In the genomic region with DNA sequence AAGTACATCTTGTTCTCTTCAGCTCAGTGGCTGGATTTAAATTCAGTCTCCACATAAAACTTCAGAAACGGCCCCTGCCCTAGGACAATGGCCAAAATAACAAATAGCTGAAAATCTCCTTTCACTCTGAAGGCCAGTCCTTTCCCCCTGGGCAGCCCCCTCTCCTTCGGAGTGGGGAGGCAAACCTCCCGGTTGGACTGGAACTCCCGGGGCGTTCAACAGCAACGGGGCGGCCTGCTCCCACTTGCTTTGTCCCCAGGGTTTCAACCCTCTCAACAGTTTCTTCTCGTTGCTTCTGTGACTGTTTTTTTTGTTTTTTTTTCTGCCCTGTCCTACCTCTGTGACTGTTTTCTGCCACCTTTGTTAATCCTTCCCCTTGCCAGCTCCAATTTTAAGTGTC, we compare ENCODE assay signal across 12 cellular contexts.
DNase-seq lines count a peak whose midpoint lies in the region; ATAC-seq and FAIRE-seq lines count a peak whose summit lies in the region.
"Had no signal": no experiment of that assay in that cellular context is flagged by ENCODE, and none has a peak within 500 bp of the region (broad histone marks: within the 10 kb centered on the region; RNA-seq: fewer than 3 reads in every experiment).

No MANE protein-coding gene starts in this region.

- CTCF ChIA-PET in activated CD8-positive, alpha-beta memory T cell treated with anti-CD3 and anti-CD28 coated beads, Interleukin-2, amount 10 ng/mL, durations not matched to agents 7 days and 5 days (lab: Charles Lee): interaction anchor here (0.7 to 5.1 kb wide), 25 partner anchors 9 to 531 kb away, joined by 3 to 50 read pairs (median 4); a partner anchor contains a TSS

- no peaks in the 10 kb centered on the region for H3K27me3 Mint-ChIP-seq in activated CD8-positive, alpha-beta memory T cell treated with anti-CD3 and anti-CD28 coated beads, Interleukin-2, amount 10 ng/mL, durations not matched to agents 7 days and 5 days
- H3K27me3 Mint-ChIP-seq in activated T-cell treated with anti-CD3 and anti-CD28 coated beads, Interleukin-2, amount 50 U/mL, for 72 hours (ENCODE audit: low read depth): peaks cover 7% of the 10 kb centered on the region
- H3K27me3 Mint-ChIP-seq in stimulated activated memory B cell treated with anti-CD40 and anti-IgM and Interleukin-4, amounts not matched to agents 10 μg/mL and 1 μg/mL and 100 μg/mL, for 72 hours: no peaks in the 10 kb centered on the region

- H3K36me3 Mint-ChIP-seq in activated CD8-positive, alpha-beta memory T cell treated with anti-CD3 and anti-CD28 coated beads, Interleukin-2, amount 10 ng/mL, durations not matched to agents 7 days and 5 days: no peaks in the 10 kb centered on the region
- peaks cover 2 to 5% of the 10 kb centered on the region in 2 donors for H3K36me3 Mint-ChIP-seq in activated T-cell treated with anti-CD3 and anti-CD28 coated beads, Interleukin-2, amount 50 U/mL, for 72 hours (ENCODE audit: insufficient read depth in 2 of 2)
- no peaks in the 10 kb centered on the region for H3K36me3 Mint-ChIP-seq in stimulated activated memory B cell treated with anti-CD40 and anti-IgM and Interleukin-4, amounts not matched to agents 10 μg/mL and 1 μg/mL and 100 μg/mL, for 72 hours

- peak; percentile 42 for DNase-seq in activated CD8-positive, alpha-beta memory T cell treated with anti-CD3 and anti-CD28 coated beads, Interleukin-2, amount 10 ng/mL, durations not matched to agents 7 days and 5 days
- no peak for DNase-seq in activated CD8-positive, alpha-beta memory T cell treated with anti-CD3 and anti-CD28 coated beads, Interleukin-2, amount 50 U/mL, for 48 hours
- DNase-seq in activated T-cell treated with anti-CD3 and anti-CD28 coated beads, Interleukin-2, amount 50 U/mL, for 72 hours: no peak
- no peak for DNase-seq in NCI-H748 (lab: John Stamatoyannopoulos, UW; ENCODE audit: unreplicated experiment)
- DNase-seq in GM19239 (ENCODE audit: insufficient read length, low spot score): no peak
- DNase-seq in T-helper 9 cell: no peak
- DNase-seq: left lung, NCI-H1092, NCI-H69 had no signal

- peak overlapping the region; percentile 5 for H3K4me3 Mint-ChIP-seq in activated CD8-positive, alpha-beta memory T cell treated with anti-CD3 and anti-CD28 coated beads, Interleukin-2, amount 10 ng/mL, durations not matched to agents 7 days and 5 days
- H3K4me3 Mint-ChIP-seq in activated T-cell treated with anti-CD3 and anti-CD28 coated beads, Interleukin-2, amount 50 U/mL, for 72 hours: peak overlapping the region; percentile 83 to 88
- H3K4me3 Mint-ChIP-seq in stimulated activated memory B cell treated with anti-CD40 and anti-IgM and Interleukin-4, amounts not matched to agents 10 μg/mL and 1 μg/mL and 100 μg/mL, for 72 hours: peak overlapping the region; percentile 43

- H3K27ac Mint-ChIP-seq in activated CD8-positive, alpha-beta memory T cell treated with anti-CD3 and anti-CD28 coated beads, Interleukin-2, amount 10 ng/mL, durations not matched to agents 7 days and 5 days: peak overlapping the region; percentile 96
- H3K27ac Mint-ChIP-seq in activated T-cell treated with anti-CD3 and anti-CD28 coated beads, Interleukin-2, amount 50 U/mL, for 72 hours: peak overlapping the region; percentile 89
- peak overlapping the region; percentile 79 for H3K27ac Mint-ChIP-seq in stimulated activated memory B cell treated with anti-CD40 and anti-IgM and Interleukin-4, amounts not matched to agents 10 μg/mL and 1 μg/mL and 100 μg/mL, for 72 hours

- peaks cover 57% of the 10 kb centered on the region for H3K4me1 Mint-ChIP-seq in activated CD8-positive, alpha-beta memory T cell treated with anti-CD3 and anti-CD28 coated beads, Interleukin-2, amount 10 ng/mL, durations not matched to agents 7 days and 5 days
- peaks cover 68% of the 10 kb centered on the region for H3K4me1 Mint-ChIP-seq in activated T-cell treated with anti-CD3 and anti-CD28 coated beads, Interleukin-2, amount 50 U/mL, for 72 hours (ENCODE audit: low read depth)
- H3K4me1 Mint-ChIP-seq in stimulated activated memory B cell treated with anti-CD40 and anti-IgM and Interleukin-4, amounts not matched to agents 10 μg/mL and 1 μg/mL and 100 μg/mL, for 72 hours: peaks cover 60% of the 10 kb centered on the region

- ATAC-seq in activated CD8-positive, alpha-beta memory T cell treated with anti-CD3 and anti-CD28 coated beads, Interleukin-2, amount 10 ng/mL, durations not matched to agents 7 days and 5 days: no peak
- peak; percentile 5 for ATAC-seq in HG02642 (IDR thresholded peaks at IDR 0.05; ENCODE audit: poor library complexity, unreplicated experiment)
- ATAC-seq in activated T-cell treated with anti-CD3 and anti-CD28 coated beads, Interleukin-2, amount 50 U/mL, for 72 hours (replicated peaks in 1 of 2): no peak
- ATAC-seq in stimulated activated memory B cell treated with anti-CD40 and anti-IgM and Interleukin-4, amounts not matched to agents 10 μg/mL and 1 μg/mL and 100 μg/mL, for 72 hours: no peak
- ATAC-seq: left lung had no signal

- no peak for FAIRE-seq in GM19239 (lab: Jason Lieb, UNC)
- FAIRE-seq: endometrium had no signal

- H3K9me3 Mint-ChIP-seq in activated CD8-positive, alpha-beta memory T cell treated with anti-CD3 and anti-CD28 coated beads, Interleukin-2, amount 10 ng/mL, durations not matched to agents 7 days and 5 days (ENCODE audit: low read depth): no peaks in the 10 kb centered on the region
- peaks cover 2 to 5% of the 10 kb centered on the region in 2 donors for H3K9me3 Mint-ChIP-seq in activated T-cell treated with anti-CD3 and anti-CD28 coated beads, Interleukin-2, amount 50 U/mL, for 72 hours
- peaks cover 4% of the 10 kb centered on the region for H3K9me3 Mint-ChIP-seq in stimulated activated memory B cell treated with anti-CD40 and anti-IgM and Interleukin-4, amounts not matched to agents 10 μg/mL and 1 μg/mL and 100 μg/mL, for 72 hours

Comparison
In these comparisons a context has a peak if more than half of its experiments do, and no peak if none do; other contexts are left out.
1. H3K4me3 Mint-ChIP-seq: peak in every context shown above with its lines; median percentile 86 in activated T-cell treated with anti-CD3 and anti-CD28 coated beads, Interleukin-2, amount 50 U/mL, for 72 hours; 43 in stimulated activated memory B cell treated with anti-CD40 and anti-IgM and Interleukin-4, amounts not matched to agents 10 μg/mL and 1 μg/mL and 100 μg/mL, for 72 hours; 5 in activated CD8-positive, alpha-beta memory T cell treated with anti-CD3 and anti-CD28 coated beads, Interleukin-2, amount 10 ng/mL, durations not matched to agents 7 days and 5 days.